Comparison of ENCODE assay signal across 10 cellular contexts in genomic region chr4:152805071-152805650, GRCh38.
"Had no signal": no experiment of that assay in that cellular context is flagged by ENCODE, and none has a peak within 500 bp of the region (broad histone marks: within the 10 kb centered on the region; RNA-seq: fewer than 3 reads in every experiment).

No MANE protein-coding gene starts in this region.

- FAIRE-seq: urothelium cell line had no signal

- H3K4me3 ChIP-seq: esophagus squamous epithelium, sigmoid colon had no signal

- H3K27me3 ChIP-seq: esophagus squamous epithelium, sigmoid colon had no signal

- H3K36me3 ChIP-seq: esophagus squamous epithelium, sigmoid colon had no signal

- H3K27ac ChIP-seq: sigmoid colon had no signal

- H3K9me3 ChIP-seq: esophagus squamous epithelium, sigmoid colon had no signal

- DNase-seq: activated CD4-positive, alpha-beta T cell treated with anti-CD3 and anti-CD28 coated beads, Interleukin-2, amount 50 U/mL, for 48 hours; activated CD4-positive, CD25-positive, alpha-beta regulatory T cell treated with anti-CD3 and anti-CD28 coated beads, Interleukin-2, amount 50 U/mL, for 72 hours; activated effector memory CD4-positive, alpha-beta T cell treated with Interleukin-2 at 50 U/mL for 16 hours; activated naive CD4-positive, alpha-beta T cell treated with anti-CD3 and anti-CD28 coated beads, Interleukin-2, amount 50 U/mL, for 16 hours; esophagus squamous epithelium; foreskin fibroblast; mesendoderm; sigmoid colon; stimulated activated CD4-positive, alpha-beta T cell treated with anti-CD3 and anti-CD28 coated beads, Interleukin-2, amount 100 ng/mL, for 24 hours had no signal
